ENCODE assay signal across 28 cellular contexts in the genomic region with DNA sequence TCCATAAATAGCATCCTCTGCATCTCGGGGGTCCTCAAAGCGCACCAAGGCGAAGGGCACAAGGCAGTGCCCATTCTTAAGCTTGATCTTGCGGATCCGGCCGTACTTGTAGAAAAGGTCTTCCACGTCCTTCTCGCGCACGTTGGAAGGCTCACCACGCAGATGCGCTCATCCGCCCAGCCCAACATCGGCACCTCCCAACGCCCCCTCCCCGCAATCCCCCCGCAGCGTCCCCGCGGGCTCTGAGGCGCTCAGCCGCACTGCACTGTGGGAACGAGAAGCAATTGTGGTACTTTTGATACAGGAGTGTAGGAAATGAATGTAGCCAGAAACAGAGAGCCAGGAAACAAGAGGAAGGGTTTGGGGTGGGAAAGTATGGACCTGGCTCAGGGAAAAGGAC. TPM values are rescaled to one million over a fixed set of nuclear protein-coding genes. Genes with fewer than 3 reads are reported as not detected.
"Had no signal": no experiment of that assay in that cellular context is flagged by ENCODE, and none has a peak within 500 bp of the region (broad histone marks: within the 10 kb centered on the region; RNA-seq: fewer than 3 reads in every experiment).

No MANE protein-coding gene starts in this region.

- H3K27ac ChIP-seq: ovary, parathyroid adenoma, psoas muscle, right lobe of liver, sigmoid colon, stomach, tibial artery, transverse colon, vagina had no signal

- H3K36me3 Mint-ChIP-seq: naive B cell; naive thymus-derived CD8-positive, alpha-beta T cell; natural killer cell treated with Interleukin-12 subunit alpha and Interleukin-12 subunit beta and Interleukin-15 and Interleukin-18, amount 100 ng/mL, for 72 hours; stimulated activated effector memory CD8-positive, alpha-beta T cell treated with anti-CD3 and anti-CD28 coated beads, Interleukin-12 subunit alpha, Interleukin-12 subunit beta, amount 100 ng/mL, for 72 hours; stimulated activated naive B cell treated with anti-CD40 and anti-IgM and Interleukin-4, amounts not matched to agents 10 μg/mL and 1 μg/mL and 100 μg/mL, for 72 hours; type B pancreatic cell had no signal

- H3K4me3 ChIP-seq: ovary, psoas muscle, right lobe of liver, sigmoid colon, stomach, tibial artery, transverse colon, vagina had no signal

- H3K4me3 Mint-ChIP-seq: naive thymus-derived CD8-positive, alpha-beta T cell; natural killer cell treated with Interleukin-12 subunit alpha and Interleukin-12 subunit beta and Interleukin-15 and Interleukin-18, amount 100 ng/mL, for 72 hours; nephron progenitor cell; neural crest cell; stimulated activated effector memory CD8-positive, alpha-beta T cell treated with anti-CD3 and anti-CD28 coated beads, Interleukin-12 subunit alpha, Interleukin-12 subunit beta, amount 100 ng/mL, for 72 hours; stimulated activated naive B cell treated with anti-CD40 and anti-IgM and Interleukin-4, amounts not matched to agents 10 μg/mL and 1 μg/mL and 100 μg/mL, for 72 hours; stimulated activated naive CD8-positive, alpha-beta T cell treated with anti-CD3 and anti-CD28 coated beads, Interleukin-15, Interleukin-2, amounts not matched to agents 100 ng/mL and 50 ng/mL, for 24 hours; type B pancreatic cell had no signal

- H3K27ac Mint-ChIP-seq: naive B cell; naive thymus-derived CD8-positive, alpha-beta T cell; natural killer cell treated with Interleukin-12 subunit alpha and Interleukin-12 subunit beta and Interleukin-15 and Interleukin-18, amount 100 ng/mL, for 72 hours; nephron progenitor cell; progenitor cell of endocrine pancreas; stimulated activated effector memory CD8-positive, alpha-beta T cell treated with anti-CD3 and anti-CD28 coated beads, Interleukin-12 subunit alpha, Interleukin-12 subunit beta, amount 100 ng/mL, for 72 hours; stimulated activated naive B cell treated with anti-CD40 and anti-IgM and Interleukin-4, amounts not matched to agents 10 μg/mL and 1 μg/mL and 100 μg/mL, for 72 hours; stimulated activated naive CD8-positive, alpha-beta T cell treated with anti-CD3 and anti-CD28 coated beads, Interleukin-15, Interleukin-2, amounts not matched to agents 100 ng/mL and 50 ng/mL, for 24 hours; type B pancreatic cell had no signal

- H3K9ac ChIP-seq: parathyroid adenoma had no signal

- H3K9me3 Mint-ChIP-seq: natural killer cell treated with Interleukin-12 subunit alpha and Interleukin-12 subunit beta and Interleukin-15 and Interleukin-18, amount 100 ng/mL, for 72 hours; nephron progenitor cell; neural crest cell; stimulated activated effector memory CD8-positive, alpha-beta T cell treated with anti-CD3 and anti-CD28 coated beads, Interleukin-12 subunit alpha, Interleukin-12 subunit beta, amount 100 ng/mL, for 72 hours; stimulated activated naive B cell treated with anti-CD40 and anti-IgM and Interleukin-4, amounts not matched to agents 10 μg/mL and 1 μg/mL and 100 μg/mL, for 72 hours; stimulated activated naive CD8-positive, alpha-beta T cell treated with anti-CD3 and anti-CD28 coated beads, Interleukin-15, Interleukin-2, amounts not matched to agents 100 ng/mL and 50 ng/mL, for 24 hours; type B pancreatic cell had no signal

- ATAC-seq: naive thymus-derived CD8-positive, alpha-beta T cell; natural killer cell treated with Interleukin-12 subunit alpha and Interleukin-12 subunit beta and Interleukin-15 and Interleukin-18, amount 100 ng/mL, for 72 hours; psoas muscle; right cardiac atrium; right lobe of liver; stimulated activated effector memory CD8-positive, alpha-beta T cell treated with anti-CD3 and anti-CD28 coated beads, Interleukin-12 subunit alpha, Interleukin-12 subunit beta, amount 100 ng/mL, for 72 hours; stimulated activated naive B cell treated with anti-CD40 and anti-IgM and Interleukin-4, amounts not matched to agents 10 μg/mL and 1 μg/mL and 100 μg/mL, for 72 hours had no signal

- H3K4me1 Mint-ChIP-seq: naive B cell; naive thymus-derived CD8-positive, alpha-beta T cell; neural crest cell; stimulated activated effector memory CD8-positive, alpha-beta T cell treated with anti-CD3 and anti-CD28 coated beads, Interleukin-12 subunit alpha, Interleukin-12 subunit beta, amount 100 ng/mL, for 72 hours; stimulated activated naive B cell treated with anti-CD40 and anti-IgM and Interleukin-4, amounts not matched to agents 10 μg/mL and 1 μg/mL and 100 μg/mL, for 72 hours had no signal

- H3K27me3 Mint-ChIP-seq: progenitor cell of endocrine pancreas, type B pancreatic cell had no signal

- DNase-seq: naive B cell; naive thymus-derived CD8-positive, alpha-beta T cell; nephron progenitor cell; occipital lobe; ovary; psoas muscle; right cardiac atrium; right lobe of liver; sigmoid colon; small intestine; stimulated activated CD4-positive, alpha-beta T cell treated with anti-CD3 and anti-CD28 coated beads, Interleukin-15, amount 100 ng/mL, for 24 hours; stimulated activated CD4-positive, alpha-beta T cell treated with anti-CD3 and anti-CD28 coated beads, Interleukin-2, amount 100 ng/mL, for 24 hours; stimulated activated CD4-positive, alpha-beta T cell treated with anti-CD3 and anti-CD28 coated beads, Interleukin-2, amount 100 ng/mL, for 48 hours; stimulated activated CD4-positive, alpha-beta T cell treated with anti-CD3 and anti-CD28 coated beads, Interleukin-4, amount 100 ng/mL, for 24 hours; stimulated activated naive B cell treated with anti-CD40 and anti-IgM and Interleukin-4, amounts not matched to agents 10 μg/mL and 1 μg/mL and 100 μg/mL, for 72 hours; stimulated activated naive CD4-positive, alpha-beta T cell treated with Interleukin-2 at 50 U/mL for 16 hours; stomach; tibial artery; transverse colon had no signal

- H3K27me3 ChIP-seq: ovary, right lobe of liver, sigmoid colon, tibial artery, transverse colon, vagina had no signal

- H3K36me3 ChIP-seq: ovary, right lobe of liver, sigmoid colon, stomach, tibial artery, transverse colon, vagina had no signal

- H3K4me1 ChIP-seq: parathyroid adenoma, psoas muscle, right lobe of liver, sigmoid colon, stomach, tibial artery, transverse colon, vagina had no signal

- H3K9me3 ChIP-seq: ovary, psoas muscle, right lobe of liver, sigmoid colon, stomach, tibial artery, transverse colon, vagina had no signal

- H2AFZ ChIP-seq: parathyroid adenoma had no signal

RNA-seq across cellular contexts. Expression of gene AP3B2, which starts 17.5 kb away (rescaled TPM):
- total RNA-seq: skeletal muscle tissue had no signal

RNA-seq across cellular contexts. Expression of gene CPEB1, which starts 45.0 kb away (rescaled TPM):
- total RNA-seq: right lobe of liver had no signal
